Comparison of ENCODE assay signal across 8 cellular contexts in the genomic region with DNA sequence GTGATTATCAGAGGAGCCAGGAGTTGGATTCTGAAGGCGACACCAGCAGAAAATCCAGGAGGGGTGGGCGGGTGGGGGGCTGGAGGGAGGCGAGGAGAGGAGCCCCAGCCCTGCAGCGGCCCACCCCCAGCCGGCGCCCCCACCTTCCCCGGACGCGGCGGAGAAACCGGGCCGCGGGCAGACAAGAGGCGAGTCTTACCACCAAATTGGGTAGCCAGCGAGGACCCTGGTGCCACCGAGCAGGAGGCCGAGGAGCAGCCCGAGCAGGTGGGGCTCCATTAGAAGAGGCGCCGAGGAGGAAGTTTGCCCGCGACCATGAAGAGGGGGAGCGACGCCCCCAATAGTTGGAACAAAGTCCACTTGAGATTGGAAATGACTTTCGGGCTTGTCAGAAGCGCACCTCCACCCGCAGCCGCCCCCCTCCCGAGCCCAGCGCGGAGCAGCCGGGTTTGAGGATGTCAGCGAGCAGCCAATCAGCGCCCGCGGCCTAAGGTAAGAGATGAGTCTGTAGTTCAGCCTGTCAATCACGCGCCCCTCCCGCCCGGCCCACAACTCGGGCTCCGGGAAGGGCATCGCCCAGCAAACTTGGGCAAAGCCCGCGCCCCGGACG. TPM values are rescaled to one million over a fixed set of nuclear protein-coding genes. Genes with fewer than 3 reads are reported as not detected.
DNase-seq lines count a peak whose midpoint lies in the region; ATAC-seq, FAIRE-seq and TF ChIP-seq lines count a peak whose summit lies in the region.

WNT3 (minus strand) TSS at position 374 of the 610 bp plus-strand sequence; CDS start at position 279, 95 bp downstream.

- no peak within 1 kb of the TSS for H3K27ac Mint-ChIP-seq in memory B cell

- in situ Hi-C loops in GM12878 (cut with MboI) (no loop called here), KBM-7 (cut with MboI; ENCODE audit: low pct_unique_long_range_greater_than_20kb, low sequenced_read_pairs) (loop anchor here (25.0 kb wide), 1 partner anchor 831 kb away; the partner anchor contains the start of gene STH)

- intact Hi-C loops in GM12878 (cut with micrococcal nuclease; ENCODE audit: unreplicated experiment), result no loop called here

- H3K4me1 Mint-ChIP-seq in memory B cell, result peaks cover 27% of the 10 kb centered on the region

- H3K36me3 Mint-ChIP-seq in memory B cell, result no peaks in the 10 kb centered on the region

- SMC1A ChIA-PET in GM12878 (lab: Charles Lee; ENCODE audit: uncharacterized antibody, unreplicated experiment), result no interaction called here

- peak within 1 kb of the TSS; percentile 80 for H3K4me3 Mint-ChIP-seq in memory B cell

- RAD21 ChIA-PET in GM12878 (lab: Charles Lee; ENCODE audit: unreplicated experiment), result no interaction called here

- H3K9me3 ChIP-seq in SK-N-SH (no peaks in the 10 kb centered on the region), GM12878 (replicated peaks; ENCODE audit: control insufficient read depth, insufficient read depth, low read length) (no peaks in the 10 kb centered on the region)

- CTCF ChIA-PET in SK-N-SH (lab: Yijun Ruan, JAX), result interaction anchor here (2.1 to 3.1 kb wide), 2 partner anchors 17 to 24 kb away, joined by 8 to 14 read pairs; no protein-coding TSS in a partner anchor
- CTCF ChIA-PET in GM12878 (lab: Yijun Ruan, JAX), result no interaction called here

- no peak within 1 kb of the TSS for H2AFZ ChIP-seq in SK-N-SH (ENCODE audit: low read depth)
- H2AFZ ChIP-seq in GM12878 (ENCODE audit: control insufficient read depth, low read depth, low read length), result no peak within 1 kb of the TSS; the same call in 1 of the 2 replicates

- no peak for TF ChIP-seq RAD21 in SK-N-SH (IDR thresholded peaks at IDR 0.05; ENCODE audit: low read length)
- TF ChIP-seq RAD21 in GM12878 (IDR thresholded peaks at IDR 0.05; ENCODE audit: insufficient read depth, low read depth, low read length), result no peak

- no peak for FAIRE-seq in GM12878 (lab: Jason Lieb, UNC)

- H3K9me2 ChIP-seq in SK-N-SH, result no peaks in the 10 kb centered on the region

- TF ChIP-seq CTCF in GM20000 (IDR thresholded peaks at IDR 0.05; ENCODE audit: extremely low read depth, missing control alignments) (no peak), SK-N-SH (IDR thresholded peaks at IDR 0.05) (no peak), GM12878 (IDR thresholded peaks at IDR 0.05 in 2 of 3, conservative IDR thresholded peaks at IDR 0.05 in 1 of 3; ENCODE audit: control insufficient read depth in 2 of 3, extremely low read depth in 1 of 3, insufficient read depth in 1 of 3, low read depth in 3 of 3, low read length in 3 of 3) (no peak)

- H3K4me3 ChIP-seq in SK-N-SH (ENCODE audit: low read depth in 2 of 2, low read length in 1 of 2), result peak within 1 kb of the TSS; percentile 17 to 27; a peak in 3 of 4 replicates
- H3K4me3 ChIP-seq in GM12878, result no peak within 1 kb of the TSS; the same call in 1 of the 2 replicates

- H3K27ac ChIP-seq in SK-N-SH (ENCODE audit: low read depth in 2 of 2, low read length in 1 of 2) (no peak within 1 kb of the TSS), GM12878 (ENCODE audit: control insufficient read depth, insufficient read depth) (no peak within 1 kb of the TSS)

- POLR2A ChIA-PET in SK-N-SH (lab: Yijun Ruan, JAX), result no interaction called here
- POLR2A ChIA-PET in GM12878 (lab: Charles Lee), result no interaction called here

- H3K4me2 ChIP-seq in SK-N-SH (peak within 1 kb of the TSS; percentile 56; the same call in 1 of the 2 replicates), GM12878 (ENCODE audit: control insufficient read depth, insufficient read depth) (peak within 1 kb of the TSS; percentile 21)

- peaks cover 9% of the 10 kb centered on the region for H3K27me3 ChIP-seq in SK-N-SH (ENCODE audit: insufficient read depth)
- H3K27me3 ChIP-seq in GM12878 (replicated peaks in 1 of 2; ENCODE audit: control insufficient read depth in 2 of 2, insufficient read depth in 2 of 2, low read length in 1 of 2), result peaks cover 22 to 32% of the 10 kb centered on the region in 2 experiments

- H3K4me1 ChIP-seq in SK-N-SH (ENCODE audit: control insufficient read depth in 1 of 2, insufficient read depth in 2 of 2, low read depth in 1 of 2, low read length in 1 of 2) (peaks cover 0 to 6% of the 10 kb centered on the region in 2 experiments; a peak in 1 of 4 replicates), GM12878 (ENCODE audit: control insufficient read depth, insufficient read depth, low read length) (no peaks in the 10 kb centered on the region)

- H3K9ac ChIP-seq in SK-N-SH (no peak within 1 kb of the TSS), GM12878 (ENCODE audit: control insufficient read depth, insufficient read depth, low read length) (no peak within 1 kb of the TSS)

- ATAC-seq in GM12878, result no peak
- ATAC-seq in memory B cell (ENCODE audit: low read depth), result peak; percentile 60
- ATAC-seq in GM19035 (IDR thresholded peaks at IDR 0.05; ENCODE audit: unreplicated experiment), result no peak
- ATAC-seq in HG03045 (IDR thresholded peaks at IDR 0.05; ENCODE audit: unreplicated experiment), result no peak

- no TSS peak for BruUV-seq in GM12878 (replicated peaks; lab: Mats Ljungman, UMichigan)

- TF ChIP-seq EP300 in SK-N-SH (IDR thresholded peaks at IDR 0.05; ENCODE audit: borderline replicate concordance in 1 of 2, low read depth in 1 of 2, low read length in 1 of 2) (no peak), GM12878 (IDR thresholded peaks at IDR 0.05; ENCODE audit: borderline replicate concordance in 1 of 2, control insufficient read depth in 1 of 2, low read depth in 2 of 2, low read length in 2 of 2) (no peak)

- no peaks in the 10 kb centered on the region for H3K9me3 Mint-ChIP-seq in memory B cell

- H3K36me3 ChIP-seq in SK-N-SH (replicated peaks in 1 of 2; ENCODE audit: control insufficient read depth in 1 of 2, insufficient read depth in 2 of 2, low read length in 1 of 2) (no peaks in the 10 kb centered on the region), GM12878 (ENCODE audit: control insufficient read depth in 2 of 2, insufficient read depth in 2 of 2, low read length in 1 of 2) (no peaks in the 10 kb centered on the region)

- H4K20me1 ChIP-seq in SK-N-SH (ENCODE audit: insufficient read depth) (no peaks in the 10 kb centered on the region), GM12878 (ENCODE audit: control insufficient read depth, insufficient read depth) (no peaks in the 10 kb centered on the region)

- DNase-seq in GM20000 (ENCODE audit: low spot score), result peak; percentile 79
- peak; percentile 82 for DNase-seq in SK-N-SH
- DNase-seq in GM12878 (ENCODE audit: low read depth, low spot score), result no peak
- DNase-seq in memory B cell (ENCODE audit: low spot score in 2 of 2), result peak; percentile 25 to 40
- DNase-seq in stimulated activated CD8-positive, alpha-beta memory T cell treated with anti-CD3 and anti-CD28 coated beads, Interleukin-7, amount 100 ng/mL, for 48 hours (ENCODE audit: extremely low read depth in 1 of 2, low read depth in 1 of 2), result peak; percentile 23 to 41
- no peak for DNase-seq in KBM-7

- H3K79me2 ChIP-seq in SK-N-SH (ENCODE audit: insufficient read depth), result no peaks in the 10 kb centered on the region
- no peaks in the 10 kb centered on the region for H3K79me2 ChIP-seq in GM12878 (ENCODE audit: control insufficient read depth, insufficient read depth, low read length)

- H3K27me3 Mint-ChIP-seq in memory B cell, result peaks cover 46% of the 10 kb centered on the region

- TF ChIP-seq POLR2A in GM12878 (IDR thresholded peaks at IDR 0.05; ENCODE audit: low read depth, low read length), result no peak

- no peaks in the 10 kb centered on the region for H3F3A ChIP-seq in SK-N-SH (replicated peaks; ENCODE audit: insufficient read depth)

- WGBS in SK-N-SH (ENCODE audit: low lambda C conversion rate), result 48% methylated on average over 37 of the region's 47 CpGs
- WGBS in GM12878 (ENCODE audit: insufficient coverage, insufficient replicate concordance, low lambda C conversion rate, missing lambda C conversion rate), result 1% methylated on average over 39 of the region's 47 CpGs

TF ChIP-seq in SK-N-SH, 30 proteins besides CTCF, POLR2A, EP300 and RAD21 (continues in another document):
- TF ChIP-seq PBX3 (IDR thresholded peaks at IDR 0.05), result peak; percentile 86

TF ChIP-seq in GM12878, 131 proteins besides CTCF, POLR2A, EP300 and RAD21 (continues in another document):
- TF ChIP-seq, protein P1, sequence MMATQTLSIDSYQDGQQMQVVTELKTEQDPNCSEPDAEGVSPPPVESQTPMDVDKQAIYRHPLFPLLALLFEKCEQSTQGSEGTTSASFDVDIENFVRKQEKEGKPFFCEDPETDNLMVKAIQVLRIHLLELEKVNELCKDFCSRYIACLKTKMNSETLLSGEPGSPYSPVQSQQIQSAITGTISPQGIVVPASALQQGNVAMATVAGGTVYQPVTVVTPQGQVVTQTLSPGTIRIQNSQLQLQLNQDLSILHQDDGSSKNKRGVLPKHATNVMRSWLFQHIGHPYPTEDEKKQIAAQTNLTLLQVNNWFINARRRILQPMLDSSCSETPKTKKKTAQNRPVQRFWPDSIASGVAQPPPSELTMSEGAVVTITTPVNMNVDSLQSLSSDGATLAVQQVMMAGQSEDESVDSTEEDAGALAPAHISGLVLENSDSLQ (IDR thresholded peaks at IDR 0.05), result peak; percentile 62
- TF ChIP-seq SUZ12 (IDR thresholded peaks at IDR 0.05; ENCODE audit: unreplicated experiment) (peak; percentile 34), BRCA1 (IDR thresholded peaks at IDR 0.05; ENCODE audit: low read depth, low read length) (no peak)

RNA-seq across cellular contexts. Expression of gene WNT3, which starts in this region (rescaled TPM):
- polyA plus RNA-seq in SK-N-SH (2012; rRNA removed) (5.3 and 7.6 TPM in 2 replicates), GM12878 (2011; rRNA removed) (0.01 TPM in 1 of 2 replicates, not detected in the other), GM12878 (2014; fragmentation: Illumina TruSeq; extraction: Trizol) (not detected in 2 replicates), GM12878 (2014; fragmentation: Nextera tagmentation; extraction: Ambion mirVana) (not detected), GM12878 (2014; rRNA removed) (0.03 TPM in 1 of 2 replicates, not detected in the other), GM12878 (2016; fragmentation: Nextera tagmentation; extraction: Ambion mirVana) (not detected)
- polyA plus RNA-seq in SK-N-SH (2012; cell fraction: cytosol; rRNA removed), result 3.7 and 4.9 TPM in 2 replicates
- polyA plus RNA-seq in SK-N-SH (2012; cell fraction: nucleus; rRNA removed), result 13.4 and 18.7 TPM in 2 replicates
- not detected in 2 replicates for total RNA-seq in GM12878 (2013; cell fraction: nucleolus; rRNA removed)
- total RNA-seq in GM12878 (2014; rRNA removed) (not detected in 2 replicates), GM12878 (2014; rRNA removed; fragmentation: Illumina TruSeq; extraction: Trizol) (not detected in 2 replicates), GM12878 (2021) (not detected in 2 replicates)
- polyA plus RNA-seq in GM12878 (2011; ENCODE audit: low read depth), result 0.16 TPM
- not detected in 2 replicates for polyA plus RNA-seq in GM12878 (2011; cell fraction: cytosol; rRNA removed)
- not detected in 2 replicates for polyA plus RNA-seq in GM12878 (2011; cell fraction: nucleus; rRNA removed)
- polyA plus RNA-seq in GM12878 (2012), result 0.07 and 0.11 TPM in 2 replicates
- not detected in 2 replicates for polyA minus RNA-seq in GM12878 (2011; rRNA and poly(A)+ RNA removed)
- polyA minus RNA-seq in GM12878 (2011; cell fraction: cytosol; rRNA and poly(A)+ RNA removed), result not detected in 2 replicates
- polyA minus RNA-seq in GM12878 (2011; cell fraction: nucleus; rRNA and poly(A)+ RNA removed), result not detected in 2 replicates

Comparison
In these comparisons a context has a peak if more than half of its experiments do, and no peak if none do; other contexts are left out.
1. DNase-seq: peak in GM20000 (single experiment), SK-N-SH (single experiment), memory B cell (2 of 2) and stimulated activated CD8-positive, alpha-beta memory T cell treated with anti-CD3 and anti-CD28 coated beads, Interleukin-7, amount 100 ng/mL, for 48 hours (2 of 2); none in GM12878 (single experiment) and KBM-7 (single experiment).